Comparison of ENCODE assay signal across 20 cellular contexts in genomic region chr6:610882-611281, GRCh38. TPM values are rescaled to one million over a fixed set of nuclear protein-coding genes. Genes with fewer than 3 reads are reported as not detected.
A peak's percentile ranks its signal among the peaks of the same experiment; 100 is the strongest.
DNase-seq lines count a peak whose midpoint lies in the region; ATAC-seq, FAIRE-seq and TF ChIP-seq lines count a peak whose summit lies in the region.
"Had no signal": no experiment of that assay in that cellular context is flagged by ENCODE, and none has a peak within 500 bp of the region (broad histone marks: within the 10 kb centered on the region; RNA-seq: fewer than 3 reads in every experiment).

No MANE protein-coding gene starts in this region.

- no peaks in the 10 kb centered on the region for H3K9me3 ChIP-seq in left lung
- H3K9me3 ChIP-seq: adrenal gland, Peyer's patch, right atrium auricular region had no signal

- peaks cover 9% of the 10 kb centered on the region for H3K4me1 Mint-ChIP-seq in activated CD8-positive, alpha-beta T cell treated with anti-CD3 and anti-CD28 coated beads, Interleukin-2, amount 10 ng/mL, durations not matched to agents 7 days and 5 days (ENCODE audit: low read depth)
- H3K4me1 Mint-ChIP-seq in activated CD8-positive, alpha-beta T cell treated with anti-CD3 and anti-CD28 coated beads for 36 hours (ENCODE audit: low read depth): peaks cover 6% of the 10 kb centered on the region
- H3K4me1 Mint-ChIP-seq in activated B cell treated with CpG ODN at 0.5 μM for 24 hours: peaks cover 13% of the 10 kb centered on the region

- H3K27me3 ChIP-seq in left lung: no peaks in the 10 kb centered on the region
- H3K27me3 ChIP-seq: adrenal gland, Peyer's patch, right atrium auricular region had no signal

- no peak overlapping the region for H3K27ac ChIP-seq in left lung
- H3K27ac ChIP-seq in coronary artery: no peak overlapping the region
- H3K27ac ChIP-seq: adrenal gland, right atrium auricular region had no signal

- no peaks in the 10 kb centered on the region for H3K9me3 Mint-ChIP-seq in activated CD8-positive, alpha-beta T cell treated with anti-CD3 and anti-CD28 coated beads, Interleukin-2, amount 10 ng/mL, durations not matched to agents 7 days and 5 days (ENCODE audit: insufficient read depth)
- H3K9me3 Mint-ChIP-seq in activated CD8-positive, alpha-beta T cell treated with anti-CD3 and anti-CD28 coated beads for 36 hours: peaks cover 3% of the 10 kb centered on the region
- peaks cover 1% of the 10 kb centered on the region for H3K9me3 Mint-ChIP-seq in activated B cell treated with CpG ODN at 0.5 μM for 24 hours
- H3K9me3 Mint-ChIP-seq: activated T-cell treated with anti-CD3 and anti-CD28 coated beads, Interleukin-2, amount 50 U/mL, for 4 hours had no signal

- H3K36me3 ChIP-seq in left lung: peaks cover 0 to 13% of the 10 kb centered on the region in 2 donors
- H3K36me3 ChIP-seq: adrenal gland had no signal

- H3K36me3 Mint-ChIP-seq in activated CD8-positive, alpha-beta T cell treated with anti-CD3 and anti-CD28 coated beads, Interleukin-2, amount 10 ng/mL, durations not matched to agents 7 days and 5 days (ENCODE audit: low read depth): peaks cover 40% of the 10 kb centered on the region
- peaks cover 28% of the 10 kb centered on the region for H3K36me3 Mint-ChIP-seq in activated CD8-positive, alpha-beta T cell treated with anti-CD3 and anti-CD28 coated beads for 36 hours (ENCODE audit: low read depth)
- H3K36me3 Mint-ChIP-seq in activated B cell treated with CpG ODN at 0.5 μM for 24 hours (ENCODE audit: low read depth): peaks cover 70% of the 10 kb centered on the region

- CTCF ChIA-PET in activated CD8-positive, alpha-beta T cell treated with anti-CD3 and anti-CD28 coated beads, Interleukin-2, amount 10 ng/mL, durations not matched to agents 7 days and 5 days (lab: Charles Lee): no interaction called here
- CTCF ChIA-PET in activated CD8-positive, alpha-beta T cell treated with anti-CD3 and anti-CD28 coated beads for 36 hours (lab: Charles Lee): no interaction called here
- CTCF ChIA-PET in activated B cell treated with CpG ODN at 0.5 μM for 24 hours (lab: Charles Lee): interaction anchor here (1.0 kb wide), 1 partner anchor 111 kb away, joined by 3 read pairs; no protein-coding TSS in a partner anchor

- H3K27me3 Mint-ChIP-seq in activated CD8-positive, alpha-beta T cell treated with anti-CD3 and anti-CD28 coated beads, Interleukin-2, amount 10 ng/mL, durations not matched to agents 7 days and 5 days (ENCODE audit: low read depth): no peaks in the 10 kb centered on the region
- H3K27me3 Mint-ChIP-seq in activated CD8-positive, alpha-beta T cell treated with anti-CD3 and anti-CD28 coated beads for 36 hours: no peaks in the 10 kb centered on the region
- H3K27me3 Mint-ChIP-seq in activated B cell treated with CpG ODN at 0.5 μM for 24 hours: no peaks in the 10 kb centered on the region

- peaks cover 0 to 10% of the 10 kb centered on the region in 2 donors for H3K4me1 ChIP-seq in left lung
- H3K4me1 ChIP-seq: adrenal gland, Peyer's patch, right atrium auricular region had no signal

- peak; percentile 84 for FAIRE-seq in GM19239 (lab: Jason Lieb, UNC)
- FAIRE-seq: urothelium cell line had no signal

- H3K27ac Mint-ChIP-seq in activated CD8-positive, alpha-beta T cell treated with anti-CD3 and anti-CD28 coated beads, Interleukin-2, amount 10 ng/mL, durations not matched to agents 7 days and 5 days: peak overlapping the region; percentile 58
- no peak overlapping the region for H3K27ac Mint-ChIP-seq in activated CD8-positive, alpha-beta T cell treated with anti-CD3 and anti-CD28 coated beads for 36 hours
- H3K27ac Mint-ChIP-seq in activated B cell treated with CpG ODN at 0.5 μM for 24 hours: no peak overlapping the region

- no peak for DNase-seq in activated CD8-positive, alpha-beta T cell treated with anti-CD3 and anti-CD28 coated beads, Interleukin-2, amount 10 ng/mL, durations not matched to agents 7 days and 5 days
- no peak for DNase-seq in activated CD8-positive, alpha-beta T cell treated with anti-CD3 and anti-CD28 coated beads for 36 hours
- no peak for DNase-seq in GM19239 (ENCODE audit: insufficient read length, low spot score)
- DNase-seq in activated B cell treated with CpG ODN at 0.5 μM for 24 hours: no peak
- DNase-seq in left lung: no peak
- DNase-seq in T1000 (lab: John Stamatoyannopoulos, UW): no peak
- no peak for DNase-seq in coronary artery (ENCODE audit: low spot score)
- DNase-seq: activated CD4-positive, alpha-beta T cell treated with anti-CD3 and anti-CD28 coated beads, Interleukin-2, amount 50 U/mL, for 4 hours; activated T-cell treated with anti-CD3 and anti-CD28 coated beads, Interleukin-2, amount 50 U/mL, for 4 hours; adrenal gland; foreskin melanocyte; IMR-90; left colon; NCI-H1092; Peyer's patch; stimulated activated naive CD4-positive, alpha-beta T cell treated with Interleukin-2 at 50 U/mL for 16 hours; SW 1271 had no signal

- no peak overlapping the region for H3K4me3 Mint-ChIP-seq in activated CD8-positive, alpha-beta T cell treated with anti-CD3 and anti-CD28 coated beads, Interleukin-2, amount 10 ng/mL, durations not matched to agents 7 days and 5 days
- H3K4me3 Mint-ChIP-seq in activated CD8-positive, alpha-beta T cell treated with anti-CD3 and anti-CD28 coated beads for 36 hours: no peak overlapping the region
- peak overlapping the region; percentile 44 for H3K4me3 Mint-ChIP-seq in activated B cell treated with CpG ODN at 0.5 μM for 24 hours
- H3K4me3 Mint-ChIP-seq: activated T-cell treated with anti-CD3 and anti-CD28 coated beads, Interleukin-2, amount 50 U/mL, for 4 hours had no signal

- intact Hi-C loops in activated CD8-positive, alpha-beta T cell treated with anti-CD3 and anti-CD28 coated beads for 36 hours (cut with micrococcal nuclease): no loop called here
- intact Hi-C loops in activated B cell treated with CpG ODN at 0.5 μM for 24 hours (cut with micrococcal nuclease) (no loop called here), left lung (cut with DNase I) (no loop called here)

- POLR2A ChIA-PET in activated CD8-positive, alpha-beta T cell treated with anti-CD3 and anti-CD28 coated beads, Interleukin-2, amount 10 ng/mL, durations not matched to agents 7 days and 5 days (lab: Charles Lee): no interaction called here
- POLR2A ChIA-PET in activated CD8-positive, alpha-beta T cell treated with anti-CD3 and anti-CD28 coated beads for 36 hours (lab: Charles Lee): no interaction called here
- POLR2A ChIA-PET in activated B cell treated with CpG ODN at 0.5 μM for 24 hours (lab: Charles Lee): no interaction called here

- TF ChIP-seq CTCF in activated CD8-positive, alpha-beta T cell treated with anti-CD3 and anti-CD28 coated beads for 36 hours (IDR thresholded peaks at IDR 0.05): no peak
- TF ChIP-seq CTCF in activated B cell treated with CpG ODN at 0.5 μM for 24 hours (IDR thresholded peaks at IDR 0.05) (no peak), left lung (IDR thresholded peaks at IDR 0.05) (no peak), coronary artery (IDR thresholded peaks at IDR 0.05) (no peak)

- no peak overlapping the region for H3K4me3 ChIP-seq in left lung
- H3K4me3 ChIP-seq in coronary artery: no peak overlapping the region
- H3K4me3 ChIP-seq: adrenal gland, Peyer's patch, right atrium auricular region had no signal

- no peak for ATAC-seq in activated CD8-positive, alpha-beta T cell treated with anti-CD3 and anti-CD28 coated beads, Interleukin-2, amount 10 ng/mL, durations not matched to agents 7 days and 5 days
- no peak for ATAC-seq in activated CD8-positive, alpha-beta T cell treated with anti-CD3 and anti-CD28 coated beads for 36 hours
- ATAC-seq in activated B cell treated with CpG ODN at 0.5 μM for 24 hours (ENCODE audit: low read depth) (no peak), left lung (peak; percentile 40), HG02840 (IDR thresholded peaks at IDR 0.05; ENCODE audit: low FRiP score, unreplicated experiment) (no peak)
- ATAC-seq: activated T-cell treated with anti-CD3 and anti-CD28 coated beads, Interleukin-2, amount 50 U/mL, for 4 hours; left colon had no signal

RNA-seq across cellular contexts. Expression of gene HUS1B, which starts 46.0 kb away (rescaled TPM):
- 1 to 10 TPM; 1.6 to 1.8 TPM for total RNA-seq in activated CD8-positive, alpha-beta T cell treated with anti-CD3 and anti-CD28 coated beads, Interleukin-2, amount 10 ng/mL, durations not matched to agents 7 days and 5 days
- 1 to 10 TPM in 1 of 2 experiments, under 1 TPM in 1; 0.40 to 1.0 TPM for total RNA-seq in activated CD8-positive, alpha-beta T cell treated with anti-CD3 and anti-CD28 coated beads for 36 hours
- 1.3 and 2.7 TPM in 2 replicates for total RNA-seq in activated B cell treated with CpG ODN at 0.5 μM for 24 hours
- 1 to 10 TPM in 1 of 2 donors, under 1 TPM in 1; 0.41 to 1.2 TPM for total RNA-seq in left lung
